8 cellular contexts compared by ENCODE assay signal in the genomic region with DNA sequence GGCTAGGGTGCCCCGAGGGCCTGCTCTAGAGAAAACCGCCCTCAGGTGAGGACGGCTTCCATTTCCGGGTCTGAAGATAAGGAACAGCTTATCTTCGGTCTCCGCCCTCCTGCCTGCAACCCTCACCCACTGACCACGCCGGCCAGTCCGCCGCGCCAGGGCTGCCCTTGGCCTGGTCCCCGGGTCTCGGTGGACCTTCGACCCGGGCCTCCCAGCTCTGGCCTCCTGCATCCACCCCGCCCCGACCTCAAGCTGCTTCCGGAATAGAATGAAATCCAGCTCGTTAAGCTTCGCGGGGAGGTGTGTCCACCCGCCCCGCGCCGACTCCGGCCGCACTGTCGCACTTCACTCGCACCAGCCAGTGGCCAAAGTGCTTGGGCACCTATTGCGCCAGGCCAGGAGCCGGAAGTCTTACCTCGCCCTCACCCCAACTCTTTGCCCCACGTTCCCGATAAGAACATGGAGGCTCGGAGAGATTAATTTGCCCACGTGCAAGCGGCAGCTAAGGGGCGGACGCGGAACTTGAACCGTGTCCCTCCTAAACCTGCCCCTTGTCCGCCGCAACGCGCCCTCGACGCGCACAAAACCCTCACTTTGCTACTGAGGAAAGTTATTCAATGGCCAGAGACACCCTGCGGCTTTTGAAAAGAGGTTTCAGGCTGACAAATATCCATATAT. TPM values are rescaled to one million over a fixed set of nuclear protein-coding genes. Genes with fewer than 3 reads are reported as not detected.
DNase-seq lines count a peak whose midpoint lies in the region; FAIRE-seq and TF ChIP-seq lines count a peak whose summit lies in the region.

No MANE protein-coding gene starts in this region.

- H3K4me3 ChIP-seq in fibroblast of villous mesenchyme (ENCODE audit: low read depth, low read length) = peak overlapping the region; percentile 64
- peak overlapping the region; percentile 56 for H3K4me3 ChIP-seq in ovary

- no peak for FAIRE-seq in GM12891 (lab: Jason Lieb, UNC)

- H3K4me1 ChIP-seq in ovary (ENCODE audit: insufficient read depth) = peaks cover 11% of the 10 kb centered on the region

- H3K27me3 ChIP-seq in ovary = no peaks in the 10 kb centered on the region

- peak; percentile 34 for DNase-seq in activated CD4-positive, alpha-beta T cell treated with anti-CD3 and anti-CD28 coated beads for 48 hours
- DNase-seq in activated CD4-positive, alpha-beta T cell treated with anti-CD3 and anti-CD28 coated beads, Interleukin-2, amount 50 U/mL, for 4 hours = no peak
- DNase-seq in activated CD4-positive, alpha-beta T cell treated with anti-CD3 and anti-CD28 coated beads, Interleukin-2, amount 50 U/mL, for 48 hours = peak; percentile 23 to 32
- DNase-seq in fibroblast of villous mesenchyme (ENCODE audit: low read depth) (peak; percentile 32), ovary (peak in 1 of 5 donors; percentile 31), ACHN (no peak), GM12891 (ENCODE audit: insufficient read length, low spot score) (no peak), GM19240 (ENCODE audit: insufficient read length, low spot score) (no peak)

- WGBS in ovary, 3 donors = 2 to 4% (median 4%) methylated on average over 37 to 49 of the region's 49 CpGs

- TF ChIP-seq EP300 in ovary (IDR thresholded peaks at IDR 0.05) = no peak

- H3K9me3 ChIP-seq in ovary = no peaks in the 10 kb centered on the region

- TF ChIP-seq POLR2A in ovary (IDR thresholded peaks at IDR 0.05) (no peak), GM12891 (IDR thresholded peaks at IDR 0.05; ENCODE audit: low read depth, low read length) (no peak)

- intact Hi-C loops in ovary (cut with DNase I) = loop anchor here (5.0 to 10.0 kb wide), 5 partner anchors 87 to 470 kb away; partner anchors contain the start of genes CFAP20 (in 2 of the 4) and CSNK2A2 (in 2 of the 4)

- H3K36me3 ChIP-seq in ovary = no peaks in the 10 kb centered on the region

- in situ Hi-C loops in ACHN (cut with HindIII; ENCODE audit: low pct_ligation_motif_present, low pct_unique_long_range_greater_than_20kb, low sequenced_read_pairs) = loop anchor here (10.0 kb wide), 1 partner anchor 100 kb away; the partner anchor contains the start of gene CFAP20

- no peak for TF ChIP-seq CTCF in fibroblast of villous mesenchyme (IDR thresholded peaks at IDR 0.05; ENCODE audit: insufficient read depth, low read depth, low read length)
- TF ChIP-seq CTCF in ovary (IDR thresholded peaks at IDR 0.05) = no peak

- no peak overlapping the region for H3K27ac ChIP-seq in ovary

TF ChIP-seq in GM12891, 5 proteins besides CTCF, POLR2A, EP300 and RAD21:
- TF ChIP-seq TAF1 (IDR thresholded peaks at IDR 0.05; ENCODE audit: low read depth, low read length) (no peak), POLR2AphosphoS5 (IDR thresholded peaks at IDR 0.05; ENCODE audit: low read depth, low read length) (no peak), POU2F2 (IDR thresholded peaks at IDR 0.05; ENCODE audit: low read depth, low read length) (no peak), SPI1 (IDR thresholded peaks at IDR 0.05; ENCODE audit: low read depth, low read length) (no peak), PAX5 (IDR thresholded peaks at IDR 0.05; ENCODE audit: insufficient read depth, low read length, severe bottlenecking) (no peak)

RNA-seq across cellular contexts. Expression of gene MMP15, which starts 0.7 kb away (rescaled TPM):
- 2.6 and 2.9 TPM in 2 replicates for total RNA-seq in fibroblast of villous mesenchyme
- total RNA-seq in ovary = 1 to 10 TPM in 5 of 7 donors, under 1 TPM in 2; 0.86 to 6.7 (median 2.6) TPM
- 1 to 10 TPM; 1.2 to 2.6 TPM for polyA plus RNA-seq in ovary
- 0.03 TPM for polyA plus RNA-seq in GM12891 (2012; ENCODE audit: low read depth, missing spikeins)

RNA-seq across cellular contexts. Expression of gene USB1, which starts 23.6 kb away (rescaled TPM):
- total RNA-seq in fibroblast of villous mesenchyme (24.5 and 32.4 TPM in 2 replicates), ovary (10 to 100 TPM in 6 of 7 donors, 1 to 10 TPM in 1; 8.5 to 30.7 (median 22.5) TPM)
- polyA plus RNA-seq in ovary = 10 to 100 TPM; 13.6 to 26.9 TPM
- polyA plus RNA-seq in GM12891 (2012; ENCODE audit: low read depth, missing spikeins) = 23.0 TPM

RNA-seq across cellular contexts. Expression of gene ZNF319, which starts 24.3 kb away (rescaled TPM):
- total RNA-seq in fibroblast of villous mesenchyme (5.5 and 6.0 TPM in 2 replicates), ovary (10 to 100 TPM in 5 of 7 donors, 1 to 10 TPM in 2; 5.6 to 17.8 (median 15.8) TPM)
- polyA plus RNA-seq in ovary = 10 to 100 TPM in 1 of 2 donors, 1 to 10 TPM in 1; 6.4 to 11.6 TPM
- 3.1 TPM for polyA plus RNA-seq in GM12891 (2012; ENCODE audit: low read depth, missing spikeins)

RNA-seq across cellular contexts. Expression of gene CNGB1, which starts 53.9 kb away (rescaled TPM):
- not detected in 2 replicates for total RNA-seq in fibroblast of villous mesenchyme
- under 1 TPM in 1 of 7 donors, not detected in 6; 0.11 TPM for total RNA-seq in ovary
- polyA plus RNA-seq in ovary = not detected
- polyA plus RNA-seq in GM12891 (2012; ENCODE audit: low read depth, missing spikeins) = not detected

Comparison
In these comparisons a context has a peak if more than half of its experiments do, and no peak if none do; other contexts are left out.
1. DNase-seq: peak in activated CD4-positive, alpha-beta T cell treated with anti-CD3 and anti-CD28 coated beads for 48 hours (single experiment), activated CD4-positive, alpha-beta T cell treated with anti-CD3 and anti-CD28 coated beads, Interleukin-2, amount 50 U/mL, for 48 hours (2 of 2) and fibroblast of villous mesenchyme (single experiment); none in activated CD4-positive, alpha-beta T cell treated with anti-CD3 and anti-CD28 coated beads, Interleukin-2, amount 50 U/mL, for 4 hours (0 of 2), ACHN (single experiment), GM12891 (single experiment) and GM19240 (single experiment).